In genomic region chr9:130896233-130897012, GRCh38 we compare ENCODE assay signal across 23 cellular contexts. TPM values are rescaled to one million over a fixed set of nuclear protein-coding genes. Genes with fewer than 3 reads are reported as not detected.
DNase-seq lines count a peak whose midpoint lies in the region; ATAC-seq and TF ChIP-seq lines count a peak whose summit lies in the region.
"Had no signal": no experiment of that assay in that cellular context is flagged by ENCODE, and none has a peak within 500 bp of the region (broad histone marks: within the 10 kb centered on the region; RNA-seq: fewer than 3 reads in every experiment).

A gene with protein sequence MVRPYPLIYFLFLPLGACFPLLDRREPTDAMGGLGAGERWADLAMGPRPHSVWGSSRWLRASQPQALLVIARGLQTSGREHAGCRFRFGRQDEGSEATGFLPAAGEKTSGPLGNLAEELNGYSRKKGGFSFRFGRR (minus strand): TSS chr9:130896812. CDS start chr9:130893838, 2,974 bp downstream.

- H3K36me3 Mint-ChIP-seq in CD8-positive, alpha-beta memory T cell: peaks cover 0 to 15% (median 0%) of the 10 kb centered on the region in 3 donors
- H3K36me3 Mint-ChIP-seq: activated naive CD4-positive, alpha-beta T cell treated with anti-CD3 and anti-CD28 coated beads, Interleukin-2, amount 50 U/mL, for 72 hours had no signal

- DNase-seq in GM06990 (ENCODE audit: extremely low read depth, insufficient read length) (no peak), OCI-LY7 (ENCODE audit: low spot score) (peak; percentile 5), foreskin keratinocyte (no peak), T1000 (lab: John Stamatoyannopoulos, UW) (no peak)
- DNase-seq in CD8-positive, alpha-beta memory T cell: no peak
- DNase-seq: activated CD8-positive, alpha-beta T cell treated with anti-CD3 and anti-CD28 coated beads, Interleukin-2, amount 10 ng/mL, durations not matched to agents 7 days and 5 days; activated T-cell treated with anti-CD3 and anti-CD28 coated beads, Interleukin-2, amount 50 U/mL, for 72 hours; body of pancreas; erythroblast; HFFc6; lower lobe of right lung; NCI-H1930; NCI-H82; stimulated activated CD4-positive, alpha-beta T cell treated with anti-CD3 and anti-CD28 coated beads, Interleukin-4, amount 100 ng/mL, for 24 hours; T-helper 1 cell had no signal

- peak; percentile 2 for TF ChIP-seq CTCF in GM06990 (IDR thresholded peaks at IDR 0.05; ENCODE audit: insufficient read depth, low read length, poor library complexity, severe bottlenecking)
- TF ChIP-seq CTCF in OCI-LY7 (conservative IDR thresholded peaks at IDR 0.05; ENCODE audit: low read length): peak; percentile 51
- peak; percentile 6 for TF ChIP-seq CTCF in foreskin keratinocyte (conservative IDR thresholded peaks at IDR 0.05)

- no peaks in the 10 kb centered on the region for H3K9me3 ChIP-seq in BLaER1 treated with 17β-estradiol and CSF1 and Interleukin-3, amounts not matched to agents 10 nM and 100 nM (replicated peaks in 1 of 11)
- no peaks in the 10 kb centered on the region for H3K9me3 ChIP-seq in OCI-LY7 (ENCODE audit: low read length)
- no peaks in the 10 kb centered on the region for H3K9me3 ChIP-seq in CD8-positive, alpha-beta memory T cell (ENCODE audit: low read length)
- H3K9me3 ChIP-seq: body of pancreas, lower lobe of right lung, thoracic aorta had no signal

- ATAC-seq in foreskin keratinocyte (no peak), HG03457 (IDR thresholded peaks at IDR 0.05; ENCODE audit: unreplicated experiment) (no peak)
- ATAC-seq: activated CD8-positive, alpha-beta T cell treated with anti-CD3 and anti-CD28 coated beads, Interleukin-2, amount 10 ng/mL, durations not matched to agents 7 days and 5 days; activated naive CD4-positive, alpha-beta T cell treated with anti-CD3 and anti-CD28 coated beads, Interleukin-2, amount 50 U/mL, for 72 hours; activated T-cell treated with anti-CD3 and anti-CD28 coated beads, Interleukin-2, amount 50 U/mL, for 72 hours; body of pancreas had no signal

- intact Hi-C loops in OCI-LY7 (cut with micrococcal nuclease; ENCODE audit: unreplicated experiment): no loop called here

- no peaks in the 10 kb centered on the region; a peak in 1 of 22 replicates for H3K27me3 ChIP-seq in BLaER1 treated with 17β-estradiol and CSF1 and Interleukin-3, amounts not matched to agents 10 nM and 100 nM
- H3K27me3 ChIP-seq in GM06990 (replicated peaks; ENCODE audit: control insufficient read depth, insufficient read depth, low read length): no peaks in the 10 kb centered on the region; the same call in 1 of the 2 replicates
- H3K27me3 ChIP-seq in foreskin keratinocyte: peaks cover 44% of the 10 kb centered on the region
- peaks cover 23% of the 10 kb centered on the region for H3K27me3 ChIP-seq in CD8-positive, alpha-beta memory T cell (ENCODE audit: insufficient read depth, low read length, poor library complexity, severe bottlenecking)
- H3K27me3 ChIP-seq: body of pancreas had no signal

- peak within 1 kb of the TSS in 1 of 11 experiments; percentile 45; a peak in 1 of 22 replicates for H3K9ac ChIP-seq in BLaER1 treated with 17β-estradiol and CSF1 and Interleukin-3, amounts not matched to agents 10 nM and 100 nM

- POLR2A ChIA-PET in OCI-LY7 (lab: Charles Lee): no interaction called here
- POLR2A ChIA-PET in CD8-positive, alpha-beta memory T cell (lab: Charles Lee): no interaction called here

- peaks cover 0 to 43% (median 21%) of the 10 kb centered on the region in 11 experiments; a peak in 18 of 22 replicates for H4K20me1 ChIP-seq in BLaER1 treated with 17β-estradiol and CSF1 and Interleukin-3, amounts not matched to agents 10 nM and 100 nM
- H4K20me1 ChIP-seq in OCI-LY7 (ENCODE audit: insufficient read depth, low read length): no peaks in the 10 kb centered on the region

- peak within 1 kb of the TSS in 1 of 7 donors; percentile 27 for H3K4me3 Mint-ChIP-seq in CD8-positive, alpha-beta memory T cell
- H3K4me3 Mint-ChIP-seq: activated CD8-positive, alpha-beta T cell treated with anti-CD3 and anti-CD28 coated beads, Interleukin-2, amount 10 ng/mL, durations not matched to agents 7 days and 5 days; activated T-cell treated with anti-CD3 and anti-CD28 coated beads, Interleukin-2, amount 50 U/mL, for 72 hours; B cell; HFFc6 had no signal

- CTCF ChIA-PET in OCI-LY7 (lab: Charles Lee; ENCODE audit: unreplicated experiment): no interaction called here
- CTCF ChIA-PET in CD8-positive, alpha-beta memory T cell (lab: Charles Lee): no interaction called here

- no peaks in the 10 kb centered on the region for H3K9me2 ChIP-seq in OCI-LY7 (ENCODE audit: insufficient read depth, low read length)

- H3K36me3 ChIP-seq in BLaER1 treated with 17β-estradiol and CSF1 and Interleukin-3, amounts not matched to agents 10 nM and 100 nM: no peaks in the 10 kb centered on the region
- H3K36me3 ChIP-seq in GM06990 (ENCODE audit: control insufficient read depth, insufficient read depth, low read length) (peaks cover 2% of the 10 kb centered on the region; the same call in 1 of the 2 replicates), OCI-LY7 (ENCODE audit: insufficient read depth, low read length) (no peaks in the 10 kb centered on the region)
- no peaks in the 10 kb centered on the region for H3K36me3 ChIP-seq in CD8-positive, alpha-beta memory T cell (ENCODE audit: insufficient read depth, low read length)

- peak within 1 kb of the TSS in 9 of 11 experiments; percentile 20 to 96 (median 92); a peak in 14 of 22 replicates for H3K4me2 ChIP-seq in BLaER1 treated with 17β-estradiol and CSF1 and Interleukin-3, amounts not matched to agents 10 nM and 100 nM
- no peak within 1 kb of the TSS for H3K4me2 ChIP-seq in OCI-LY7 (ENCODE audit: low read length)

- no peaks in the 10 kb centered on the region for H3K27me3 Mint-ChIP-seq in CD8-positive, alpha-beta memory T cell
- H3K27me3 Mint-ChIP-seq: B cell had no signal

- H3K4me1 Mint-ChIP-seq in CD8-positive, alpha-beta memory T cell: no peaks in the 10 kb centered on the region

- H3K4me1 ChIP-seq in BLaER1 treated with 17β-estradiol and CSF1 and Interleukin-3, amounts not matched to agents 10 nM and 100 nM: peaks cover 34 to 68% (median 55%) of the 10 kb centered on the region in 10 experiments
- no peaks in the 10 kb centered on the region for H3K4me1 ChIP-seq in OCI-LY7 (ENCODE audit: insufficient read depth, low read length, poor library complexity, severe bottlenecking)
- H3K4me1 ChIP-seq in foreskin keratinocyte: no peaks in the 10 kb centered on the region
- no peaks in the 10 kb centered on the region for H3K4me1 ChIP-seq in CD8-positive, alpha-beta memory T cell (ENCODE audit: insufficient read depth, low read length)
- H3K4me1 ChIP-seq: lower lobe of right lung had no signal

- H2AFZ ChIP-seq in OCI-LY7 (ENCODE audit: low read length): no peak within 1 kb of the TSS

- no peaks in the 10 kb centered on the region for H3K79me2 ChIP-seq in OCI-LY7 (ENCODE audit: insufficient read depth, low read depth, low read length)

- no TSS peak for BruUV-seq in OCI-LY7 (replicated peaks; lab: Mats Ljungman, UMichigan)

- H3K27ac ChIP-seq in BLaER1 treated with 17β-estradiol and CSF1 and Interleukin-3, amounts not matched to agents 10 nM and 100 nM: no peak within 1 kb of the TSS
- H3K27ac ChIP-seq in OCI-LY7 (ENCODE audit: low read depth, low read length, poor library complexity, severe bottlenecking) (no peak within 1 kb of the TSS), foreskin keratinocyte (no peak within 1 kb of the TSS)
- no peak within 1 kb of the TSS for H3K27ac ChIP-seq in CD8-positive, alpha-beta memory T cell (ENCODE audit: low read depth, low read length)
- H3K27ac ChIP-seq: lower lobe of right lung, skin epidermis, thoracic aorta had no signal

- H3K27ac Mint-ChIP-seq in CD8-positive, alpha-beta memory T cell: no peak within 1 kb of the TSS
- H3K27ac Mint-ChIP-seq: activated CD8-positive, alpha-beta T cell treated with anti-CD3 and anti-CD28 coated beads, Interleukin-2, amount 10 ng/mL, durations not matched to agents 7 days and 5 days; activated T-cell treated with anti-CD3 and anti-CD28 coated beads, Interleukin-2, amount 50 U/mL, for 72 hours; B cell; HFFc6 had no signal

- no peak within 1 kb of the TSS for H3K4me3 ChIP-seq in BLaER1 treated with 17β-estradiol and CSF1 and Interleukin-3, amounts not matched to agents 10 nM and 100 nM
- H3K4me3 ChIP-seq in GM06990 (replicated peaks; ENCODE audit: low read depth, low read length) (no peak within 1 kb of the TSS), OCI-LY7 (ENCODE audit: low read depth, low read length, poor library complexity, severe bottlenecking) (no peak within 1 kb of the TSS)
- no peak within 1 kb of the TSS for H3K4me3 ChIP-seq in CD8-positive, alpha-beta memory T cell (ENCODE audit: low read length)
- H3K4me3 ChIP-seq: body of pancreas, lower lobe of right lung, skin epidermis, thoracic aorta had no signal

- no peaks in the 10 kb centered on the region for H3K9me3 Mint-ChIP-seq in CD8-positive, alpha-beta memory T cell
- H3K9me3 Mint-ChIP-seq: activated naive CD4-positive, alpha-beta T cell treated with anti-CD3 and anti-CD28 coated beads, Interleukin-2, amount 50 U/mL, for 72 hours; activated T-cell treated with anti-CD3 and anti-CD28 coated beads, Interleukin-2, amount 50 U/mL, for 72 hours; HFFc6 had no signal

RNA-seq across cellular contexts. Expression of the gene that starts here (rescaled TPM):
- not detected in 2 replicates for total RNA-seq in OCI-LY7 (2014; rRNA removed; shearing (Covaris generic))
- total RNA-seq in OCI-LY7 (2022): not detected in 2 replicates
- not detected in 2 replicates for total RNA-seq in foreskin keratinocyte
- polyA plus RNA-seq in foreskin keratinocyte: not detected in 2 replicates
- not detected for total RNA-seq in CD8-positive, alpha-beta memory T cell
- not detected for polyA plus RNA-seq in CD8-positive, alpha-beta memory T cell
- total RNA-seq: activated CD8-positive, alpha-beta T cell treated with anti-CD3 and anti-CD28 coated beads, Interleukin-2, amount 10 ng/mL, durations not matched to agents 7 days and 5 days; activated naive CD4-positive, alpha-beta T cell treated with anti-CD3 and anti-CD28 coated beads, Interleukin-2, amount 50 U/mL, for 72 hours; activated T-cell treated with anti-CD3 and anti-CD28 coated beads, Interleukin-2, amount 50 U/mL, for 72 hours; B cell; body of pancreas; dermis microvascular lymphatic vessel endothelial cell; HFFc6; HT-29; lower lobe of right lung; thoracic aorta had no signal

Comparison
In these comparisons a context has a peak if more than half of its experiments do, and no peak if none do; other contexts are left out.
1. Peak in DNase-seq in OCI-LY7; RNA of the gene not detected or under 1 TPM.